ENCODE assay signal across 12 cellular contexts in the genomic region with DNA sequence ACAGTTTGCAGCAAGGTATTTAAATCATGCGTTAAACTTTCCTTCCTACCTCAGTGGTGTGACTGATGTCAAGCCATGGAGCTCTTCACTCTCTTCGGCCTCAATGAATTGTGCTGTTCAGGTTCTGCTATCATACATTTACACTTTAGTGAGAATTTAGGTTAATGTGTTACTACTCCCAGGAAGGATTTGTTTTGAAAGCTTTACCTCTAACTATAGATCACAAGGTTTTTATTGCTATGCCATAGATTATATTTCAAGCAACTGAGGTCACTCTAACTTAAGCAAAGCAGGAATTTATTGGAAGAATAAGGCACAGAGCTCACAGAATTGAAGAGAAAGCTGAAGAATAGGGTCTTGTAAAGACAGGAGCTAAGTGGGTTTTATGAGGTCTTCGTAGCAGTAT. TPM values are rescaled to one million over a fixed set of nuclear protein-coding genes. Genes with fewer than 3 reads are reported as not detected.
DNase-seq lines count a peak whose midpoint lies in the region; ATAC-seq, FAIRE-seq and TF ChIP-seq lines count a peak whose summit lies in the region.
"Had no signal": no experiment of that assay in that cellular context is flagged by ENCODE, and none has a peak within 500 bp of the region (broad histone marks: within the 10 kb centered on the region; RNA-seq: fewer than 3 reads in every experiment).

No MANE protein-coding gene starts in this region.

- H3K36me3 Mint-ChIP-seq in HFFc6 (ENCODE audit: low read depth) = no peaks in the 10 kb centered on the region
- no peaks in the 10 kb centered on the region for H3K36me3 Mint-ChIP-seq in nephron progenitor cell (ENCODE audit: low read depth)
- H3K36me3 Mint-ChIP-seq: activated naive CD4-positive, alpha-beta T cell treated with anti-CD3 and anti-CD28 coated beads, Interleukin-2, amount 10 ng/mL, durations not matched to agents 7 days and 5 days had no signal

- no peak for FAIRE-seq in GM12891 (lab: Jason Lieb, UNC)

- H3K27me3 ChIP-seq in KMS-11 (ENCODE audit: insufficient read depth, low read depth) (no peaks in the 10 kb centered on the region), sigmoid colon (no peaks in the 10 kb centered on the region)

- H3K79me2 ChIP-seq in KMS-11 (ENCODE audit: insufficient read depth, low read depth) = no peaks in the 10 kb centered on the region

- no peak for TF ChIP-seq POLR2A in GM12891 (IDR thresholded peaks at IDR 0.05; ENCODE audit: low read depth, low read length)
- no peak for TF ChIP-seq POLR2A in sigmoid colon (IDR thresholded peaks at IDR 0.05)

- H3K4me3 Mint-ChIP-seq in HFFc6 (no peak overlapping the region), nephron progenitor cell (no peak overlapping the region)
- H3K4me3 Mint-ChIP-seq: activated naive CD4-positive, alpha-beta T cell treated with anti-CD3 and anti-CD28 coated beads, Interleukin-2, amount 10 ng/mL, durations not matched to agents 7 days and 5 days had no signal

- H4K20me1 ChIP-seq in KMS-11 (ENCODE audit: insufficient read depth) = no peaks in the 10 kb centered on the region

- H3K27me3 Mint-ChIP-seq in HFFc6 (ENCODE audit: insufficient read depth) = peaks cover 2% of the 10 kb centered on the region; the same call in 1 of the 2 replicates
- H3K27me3 Mint-ChIP-seq in nephron progenitor cell (ENCODE audit: low read depth, poor library complexity) = no peaks in the 10 kb centered on the region

- intact Hi-C loops in sigmoid colon (cut with DNase I) = no loop called here

- no peaks in the 10 kb centered on the region for H3K9me3 ChIP-seq in sigmoid colon

- peak overlapping the region; percentile 36; the same call in 1 of the 2 replicates for H3K27ac Mint-ChIP-seq in HFFc6
- H3K27ac Mint-ChIP-seq in nephron progenitor cell = peak overlapping the region; percentile 11
- H3K27ac Mint-ChIP-seq: activated naive CD4-positive, alpha-beta T cell treated with anti-CD3 and anti-CD28 coated beads, Interleukin-2, amount 10 ng/mL, durations not matched to agents 7 days and 5 days had no signal

- H3K4me1 ChIP-seq in KMS-11 (ENCODE audit: low read depth, poor library complexity, severe bottlenecking) = peaks cover 16% of the 10 kb centered on the region
- peaks cover 0 to 20% (median 5%) of the 10 kb centered on the region in 4 donors for H3K4me1 ChIP-seq in sigmoid colon

- no peak overlapping the region for H3K4me3 ChIP-seq in KMS-11 (IDR thresholded peaks at IDR 0.05; ENCODE audit: insufficient read depth, low read depth, low read length)
- no peak overlapping the region for H3K4me3 ChIP-seq in sigmoid colon

- peak; percentile 25 for ATAC-seq in GM18868 (IDR thresholded peaks at IDR 0.05; ENCODE audit: unreplicated experiment)
- no peak for ATAC-seq in HG03280 (IDR thresholded peaks at IDR 0.05; ENCODE audit: unreplicated experiment)
- no peak for ATAC-seq in GM19324 (IDR thresholded peaks at IDR 0.05; ENCODE audit: low FRiP score, unreplicated experiment)

- WGBS in sigmoid colon, 2 donors = 18 to 67% methylated on average over 3 of the region's 3 CpGs

- H3K4me1 Mint-ChIP-seq in HFFc6 (ENCODE audit: low read depth) (peaks cover 50% of the 10 kb centered on the region), nephron progenitor cell (peaks cover 45% of the 10 kb centered on the region)

- H3K27ac ChIP-seq in KMS-11 (no peak overlapping the region), sigmoid colon (peak overlapping the region in 2 of 4 donors; percentile 24 to 42)

- H3K9me3 Mint-ChIP-seq in HFFc6 (no peaks in the 10 kb centered on the region), nephron progenitor cell (peaks cover 3% of the 10 kb centered on the region)
- H3K9me3 Mint-ChIP-seq: activated naive CD4-positive, alpha-beta T cell treated with anti-CD3 and anti-CD28 coated beads, Interleukin-2, amount 10 ng/mL, durations not matched to agents 7 days and 5 days had no signal

- no peak overlapping the region for H2AFZ ChIP-seq in KMS-11 (ENCODE audit: low read depth)

- no peak for DNase-seq in HFFc6
- no peak for DNase-seq in nephron progenitor cell
- no peak for DNase-seq in GM12891 (ENCODE audit: insufficient read length, low spot score)
- DNase-seq in sigmoid colon = no peak
- DNase-seq: activated naive CD4-positive, alpha-beta T cell treated with anti-CD3 and anti-CD28 coated beads, Interleukin-2, amount 10 ng/mL, durations not matched to agents 7 days and 5 days; DMS79; effector CD8-positive, alpha-beta T cell; NCI-H748 treated with DMSO at 0.1 percent for 48 hours had no signal

- TF ChIP-seq CTCF in HFFc6 (IDR thresholded peaks at IDR 0.05) = no peak
- TF ChIP-seq CTCF in KMS-11 (conservative IDR thresholded peaks at IDR 0.05; ENCODE audit: low read depth, low read length) = no peak
- TF ChIP-seq CTCF in nephron progenitor cell (IDR thresholded peaks at IDR 0.05) = no peak
- TF ChIP-seq CTCF in sigmoid colon (IDR thresholded peaks at IDR 0.05) = no peak

- no peak overlapping the region for H3K9ac ChIP-seq in KMS-11

- H3K4me2 ChIP-seq in KMS-11 = peak overlapping the region; percentile 1; the same call in 1 of the 2 replicates

- H3K36me3 ChIP-seq in KMS-11 (ENCODE audit: insufficient read depth) (no peaks in the 10 kb centered on the region), sigmoid colon (no peaks in the 10 kb centered on the region)

- TF ChIP-seq EP300 in sigmoid colon (IDR thresholded peaks at IDR 0.05) = no peak

TF ChIP-seq in GM12891, 5 proteins besides CTCF, POLR2A, EP300 and RAD21:
- no peak for TF ChIP-seq POU2F2 (IDR thresholded peaks at IDR 0.05; ENCODE audit: low read depth, low read length)
- no peak for TF ChIP-seq TAF1 (IDR thresholded peaks at IDR 0.05; ENCODE audit: low read depth, low read length)

RNA-seq across cellular contexts. Expression of a gene that starts 11.0 kb away (rescaled TPM):
- total RNA-seq in HFFc6 (2021; fragmentation: NEBNext Ultra II Directional; extraction: Animal tissue kit (Norgen Biotek cat#: 25700)) = 10 to 100 TPM; 46.4 to 57.4 (median 51.5) TPM
- 18.9 TPM for polyA plus RNA-seq in GM12891 (2012; ENCODE audit: low read depth, missing spikeins)
- 100 to 1,000 TPM in 2 of 4 donors, 10 to 100 TPM in 2; 29.6 to 145 (median 98.3) TPM for total RNA-seq in sigmoid colon
- 100 to 1,000 TPM in 1 of 3 donors, 10 to 100 TPM in 2; 45.8 to 106 (median 63.1) TPM for polyA plus RNA-seq in sigmoid colon
